In the genomic region with DNA sequence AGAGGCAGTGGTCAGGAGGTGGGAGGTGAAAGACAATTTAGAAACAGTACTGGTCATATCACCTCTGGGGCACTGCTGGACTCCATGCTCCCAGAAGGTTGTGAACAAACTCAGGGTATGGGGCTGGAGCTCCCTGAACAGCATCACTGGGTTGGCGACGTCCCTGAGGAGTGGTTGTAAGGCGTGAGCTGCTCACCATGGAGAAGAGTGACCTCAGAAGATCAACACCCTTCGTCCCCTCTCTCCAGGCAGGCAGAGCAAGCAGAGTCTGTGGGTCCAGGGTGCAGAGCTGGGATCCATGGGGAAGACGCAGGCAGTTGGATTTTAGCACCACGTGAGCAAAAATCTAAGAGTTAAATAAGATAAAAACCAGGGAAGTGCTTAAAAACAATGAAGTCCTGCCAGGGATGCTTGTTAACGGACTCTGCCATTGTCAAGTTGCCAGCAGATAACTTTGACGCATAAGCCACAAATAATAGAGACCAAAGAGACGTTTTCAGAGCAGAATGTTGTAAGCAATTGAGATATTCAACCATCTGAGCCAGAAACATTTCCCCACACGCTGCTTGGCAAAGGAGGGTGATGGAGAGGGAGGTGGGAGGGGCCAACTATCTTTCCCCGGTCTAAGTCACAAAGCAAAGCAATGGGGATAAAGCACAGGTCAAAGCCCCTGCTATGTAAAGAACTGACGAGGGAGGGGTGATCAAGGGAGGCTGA, we compare ENCODE assay signal across 21 cellular contexts. TPM values are rescaled to one million over a fixed set of nuclear protein-coding genes. Genes with fewer than 3 reads are reported as not detected.
"Had no signal": no experiment of that assay in that cellular context is flagged by ENCODE, and none has a peak within 500 bp of the region (broad histone marks: within the 10 kb centered on the region; RNA-seq: fewer than 3 reads in every experiment).

No MANE protein-coding gene starts in this region.

- H3K4me2 ChIP-seq: smooth muscle cell had no signal

- H3K9me3 ChIP-seq: left ventricle myocardium inferior, neutrophil, right atrium auricular region, suprapubic skin had no signal

- H3K4me1 ChIP-seq: left ventricle myocardium inferior, right atrium auricular region, suprapubic skin had no signal

- H3K4me3 ChIP-seq: coronary artery, left ventricle myocardium inferior, right atrium auricular region, smooth muscle cell, suprapubic skin had no signal

- DNase-seq: activated CD4-positive, alpha-beta memory T cell treated with anti-CD3 and anti-CD28 coated beads for 36 hours; activated CD4-positive, CD25-positive, alpha-beta regulatory T cell treated with anti-CD3 and anti-CD28 coated beads, Interleukin-2, amount 50 U/mL, for 72 hours; activated CD8-positive, alpha-beta memory T cell treated with anti-CD3 and anti-CD28 coated beads, Interleukin-2, amount 10 ng/mL, durations not matched to agents 7 days and 5 days; activated naive CD8-positive, alpha-beta T cell treated with anti-CD3 and anti-CD28 coated beads for 36 hours; activated T-cell treated with anti-CD3 and anti-CD28 coated beads, Interleukin-2, amount 50 U/mL, for 1 hour; amygdala; central memory CD4-positive, alpha-beta T cell; effector CD4-positive, alpha-beta T cell; hippocampal formation; left ventricle myocardium inferior; naive thymus-derived CD8-positive, alpha-beta T cell; trophoblast cell had no signal

- H3K27me3 ChIP-seq: neutrophil, right atrium auricular region had no signal

- H3K27ac ChIP-seq: coronary artery, left ventricle myocardium inferior, neutrophil, right atrium auricular region, suprapubic skin had no signal

- ATAC-seq: activated CD8-positive, alpha-beta memory T cell treated with anti-CD3 and anti-CD28 coated beads, Interleukin-2, amount 10 ng/mL, durations not matched to agents 7 days and 5 days; naive thymus-derived CD8-positive, alpha-beta T cell had no signal

- H3K36me3 ChIP-seq: left ventricle myocardium inferior, neutrophil, right atrium auricular region, suprapubic skin had no signal

RNA-seq across cellular contexts. Expression of a gene that starts 13.6 kb away (rescaled TPM):
- total RNA-seq: activated CD4-positive, alpha-beta memory T cell treated with anti-CD3 and anti-CD28 coated beads for 36 hours; activated CD8-positive, alpha-beta memory T cell treated with anti-CD3 and anti-CD28 coated beads, Interleukin-2, amount 10 ng/mL, durations not matched to agents 7 days and 5 days; activated naive CD8-positive, alpha-beta T cell treated with anti-CD3 and anti-CD28 coated beads for 36 hours; activated T-helper 2 cell treated with anti-CD3 and anti-CD28 coated beads, Interferon-gamma antibody, Interleukin-2, Interleukin-4, amounts not matched to agents 10 μg/mL and 5 μg/mL and 100 μg/mL, durations not matched to agents 14 hours and 24 hours and 36 hours; kidney epithelial cell; left ventricle myocardium inferior; mucosa of gallbladder; naive thymus-derived CD8-positive, alpha-beta T cell; progenitor cell of endocrine pancreas; right atrium auricular region; smooth muscle cell had no signal

RNA-seq across cellular contexts. Expression of a gene that starts 15.9 kb away (rescaled TPM):
- total RNA-seq: activated CD4-positive, alpha-beta memory T cell treated with anti-CD3 and anti-CD28 coated beads for 36 hours; activated CD8-positive, alpha-beta memory T cell treated with anti-CD3 and anti-CD28 coated beads, Interleukin-2, amount 10 ng/mL, durations not matched to agents 7 days and 5 days; activated T-helper 2 cell treated with anti-CD3 and anti-CD28 coated beads, Interferon-gamma antibody, Interleukin-2, Interleukin-4, amounts not matched to agents 10 μg/mL and 5 μg/mL and 100 μg/mL, durations not matched to agents 14 hours and 24 hours and 36 hours; naive thymus-derived CD8-positive, alpha-beta T cell had no signal

RNA-seq across cellular contexts. Expression of a gene that starts 45.4 kb away (rescaled TPM):
- total RNA-seq: left ventricle myocardium inferior had no signal
